Comparison of ENCODE assay signal across 20 cellular contexts in the genomic region with DNA sequence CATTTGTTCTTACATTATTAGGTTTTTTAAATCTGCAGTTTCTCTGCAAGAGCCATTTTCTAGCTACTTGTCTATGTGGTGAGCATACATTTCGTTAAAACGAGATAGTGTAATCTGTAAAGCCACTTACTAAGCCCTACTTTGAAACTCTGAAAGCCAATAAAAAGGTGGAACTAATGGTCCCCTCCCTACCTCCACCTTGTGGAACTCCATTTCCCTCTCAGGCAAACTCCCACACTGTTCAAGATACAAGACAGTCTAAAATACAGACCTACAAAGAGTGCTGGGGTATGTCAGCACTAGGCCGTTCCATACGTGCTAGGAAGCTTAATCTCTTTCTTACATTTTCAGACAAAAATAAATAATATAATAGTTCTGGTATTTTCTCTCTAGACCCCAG.
"Had no signal": no experiment of that assay in that cellular context is flagged by ENCODE, and none has a peak within 500 bp of the region (broad histone marks: within the 10 kb centered on the region; RNA-seq: fewer than 3 reads in every experiment).

No MANE protein-coding gene starts in this region.

- DNase-seq: activated CD4-positive, alpha-beta T cell treated with anti-CD3 and anti-CD28 coated beads, Interleukin-2, amount 10 ng/mL, durations not matched to agents 7 days and 5 days; activated CD8-positive, alpha-beta T cell treated with anti-CD3 and anti-CD28 coated beads, Interleukin-2, amount 10 ng/mL, durations not matched to agents 7 days and 5 days; activated naive CD4-positive, alpha-beta T cell treated with Interleukin-2 at 50 U/mL for 16 hours; activated naive CD8-positive, alpha-beta T cell treated with anti-CD3 and anti-CD28 coated beads, Interleukin-2, amount 10 ng/mL, durations not matched to agents 7 days and 5 days; activated T-cell treated with anti-CD3 and anti-CD28 coated beads, Interleukin-2, amount 50 U/mL, for 24 hours; body of pancreas; hypothalamus; kidney; occipital lobe; posterior cingulate gyrus; stimulated activated CD4-positive, alpha-beta T cell treated with anti-CD3 and anti-CD28 coated beads, Interleukin-2, amount 100 ng/mL, for 24 hours; stimulated activated naive CD8-positive, alpha-beta T cell treated with anti-CD3 and anti-CD28 coated beads, Interleukin-15, Interleukin-2, amounts not matched to agents 100 U/mL and 50 U/mL, for 24 hours; substantia nigra; T1000; transverse colon; uterus had no signal

- H3K27ac Mint-ChIP-seq: activated CD4-positive, alpha-beta T cell treated with anti-CD3 and anti-CD28 coated beads, Interleukin-2, amount 10 ng/mL, durations not matched to agents 7 days and 5 days; activated CD8-positive, alpha-beta T cell treated with anti-CD3 and anti-CD28 coated beads, Interleukin-2, amount 10 ng/mL, durations not matched to agents 7 days and 5 days; activated naive CD8-positive, alpha-beta T cell treated with anti-CD3 and anti-CD28 coated beads, Interleukin-2, amount 10 ng/mL, durations not matched to agents 7 days and 5 days; activated T-cell treated with anti-CD3 and anti-CD28 coated beads, Interleukin-2, amount 50 U/mL, for 24 hours; activated T-helper 2 cell treated with anti-CD3 and anti-CD28 coated beads, Interferon-gamma antibody, Interleukin-2, Interleukin-4, amounts not matched to agents 10 μg/mL and 5 μg/mL and 100 μg/mL, durations not matched to agents 14 hours and 24 hours and 36 hours had no signal

- H3K4me3 ChIP-seq: body of pancreas, transverse colon, uterus had no signal

- ATAC-seq: activated CD8-positive, alpha-beta T cell treated with anti-CD3 and anti-CD28 coated beads, Interleukin-2, amount 10 ng/mL, durations not matched to agents 7 days and 5 days; body of pancreas; left lobe of liver; stimulated activated naive CD8-positive, alpha-beta T cell treated with anti-CD3 and anti-CD28 coated beads, Interleukin-15, Interleukin-2, amounts not matched to agents 100 U/mL and 50 U/mL, for 24 hours had no signal

- H3K9me3 ChIP-seq: body of pancreas, transverse colon, uterus had no signal

- H3K27me3 ChIP-seq: body of pancreas, transverse colon, uterus had no signal

- H3K27ac ChIP-seq: body of pancreas, transverse colon, uterus had no signal

- H3K4me3 Mint-ChIP-seq: activated CD4-positive, alpha-beta T cell treated with anti-CD3 and anti-CD28 coated beads, Interleukin-2, amount 10 ng/mL, durations not matched to agents 7 days and 5 days; activated CD8-positive, alpha-beta T cell treated with anti-CD3 and anti-CD28 coated beads, Interleukin-2, amount 10 ng/mL, durations not matched to agents 7 days and 5 days; activated naive CD8-positive, alpha-beta T cell treated with anti-CD3 and anti-CD28 coated beads, Interleukin-2, amount 10 ng/mL, durations not matched to agents 7 days and 5 days; activated T-cell treated with anti-CD3 and anti-CD28 coated beads, Interleukin-2, amount 50 U/mL, for 24 hours had no signal

- FAIRE-seq: colon, frontal cortex, kidney had no signal

- H3K27me3 Mint-ChIP-seq: activated CD4-positive, alpha-beta T cell treated with anti-CD3 and anti-CD28 coated beads, Interleukin-2, amount 10 ng/mL, durations not matched to agents 7 days and 5 days; activated naive CD8-positive, alpha-beta T cell treated with anti-CD3 and anti-CD28 coated beads, Interleukin-2, amount 10 ng/mL, durations not matched to agents 7 days and 5 days; activated T-cell treated with anti-CD3 and anti-CD28 coated beads, Interleukin-2, amount 50 U/mL, for 24 hours had no signal

- H3K4me1 ChIP-seq: body of pancreas, uterus had no signal

- H3K36me3 ChIP-seq: transverse colon, uterus had no signal
